In the genomic region with DNA sequence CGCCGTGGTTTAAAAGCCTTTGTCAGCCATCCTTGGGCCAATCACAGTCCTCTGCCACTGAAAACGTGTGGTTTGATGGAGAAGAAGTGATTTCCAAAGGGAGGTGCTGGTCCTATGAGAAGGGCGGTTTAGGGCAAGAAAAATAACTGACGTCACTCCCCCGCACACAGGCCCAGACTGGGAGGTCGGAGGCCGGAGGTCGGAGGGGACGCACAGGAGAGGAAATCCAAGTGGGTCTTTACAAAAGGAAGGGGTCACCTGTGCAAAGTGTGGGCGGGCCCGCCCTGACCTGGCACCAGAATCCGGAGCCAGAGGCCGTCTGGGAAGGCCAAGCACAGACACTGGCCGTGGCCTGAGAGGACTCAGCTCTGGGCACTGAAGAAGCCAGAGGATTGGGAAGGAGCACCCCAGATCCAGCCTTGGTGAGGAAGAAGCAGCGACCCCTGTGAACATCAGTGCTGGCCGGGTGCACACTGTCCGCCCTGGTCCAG, we compare ENCODE assay signal across 19 cellular contexts. TPM values are rescaled to one million over a fixed set of nuclear protein-coding genes. Genes with fewer than 3 reads are reported as not detected.
"Had no signal": no experiment of that assay in that cellular context is flagged by ENCODE, and none has a peak within 500 bp of the region (broad histone marks: within the 10 kb centered on the region; RNA-seq: fewer than 3 reads in every experiment).

No MANE protein-coding gene starts in this region.

- DNase-seq: activated CD8-positive, alpha-beta memory T cell treated with anti-CD3 and anti-CD28 coated beads for 24 hours; activated naive CD4-positive, alpha-beta T cell; amniotic stem cell; cerebellar nuclear complex; esophagus squamous epithelium; gastrocnemius medialis; islet precursor cell; left cardiac atrium; stimulated activated CD4-positive, alpha-beta T cell treated with anti-CD3 and anti-CD28 coated beads, Interleukin-4, amount 100 ng/mL, for 24 hours; stimulated activated naive CD4-positive, alpha-beta T cell treated with Interleukin-2 at 50 U/mL for 16 hours; T-helper 9 cell had no signal

- H3K36me3 ChIP-seq: esophagus squamous epithelium, gastrocnemius medialis had no signal

- H3K4me1 ChIP-seq: esophagus squamous epithelium, gastrocnemius medialis, parathyroid adenoma had no signal

- H3K4me3 Mint-ChIP-seq: activated naive CD8-positive, alpha-beta T cell; memory B cell; nephron had no signal

- H3K27ac ChIP-seq: coronary artery, esophagus squamous epithelium, gastrocnemius medialis, parathyroid adenoma had no signal

- H3K9me3 Mint-ChIP-seq: memory B cell had no signal

- H3K9me3 ChIP-seq: esophagus squamous epithelium, gastrocnemius medialis had no signal

- H3K4me3 ChIP-seq: coronary artery, esophagus squamous epithelium, gastrocnemius medialis had no signal

- H3K36me3 Mint-ChIP-seq: activated naive CD8-positive, alpha-beta T cell; memory B cell had no signal

- H3K27ac Mint-ChIP-seq: activated naive CD8-positive, alpha-beta T cell; memory B cell; nephron had no signal

RNA-seq across cellular contexts. Expression of gene KCNG2, which starts 18.0 kb away (rescaled TPM):
- total RNA-seq: bronchial epithelial cell; T-helper 1 cell treated with Interleukin-12 subunit alpha and Interleukin-12 subunit beta and Interleukin-4 antibody, amounts not matched to agents 30 ng/mL and 1 ng/mL, for 36 hours; ureter had no signal
